8 cellular contexts compared by ENCODE assay signal in genomic region chr5:69331528-69332445, GRCh38. TPM values are rescaled to one million over a fixed set of nuclear protein-coding genes. Genes with fewer than 3 reads are reported as not detected.
DNase-seq lines count a peak whose midpoint lies in the region; TF ChIP-seq lines count a peak whose summit lies in the region.

No MANE protein-coding gene starts in this region.

- H3K9me3 ChIP-seq in OCI-LY7 (ENCODE audit: low read length) (no peaks in the 10 kb centered on the region), endodermal cell (ENCODE audit: control insufficient read depth, low read length) (no peaks in the 10 kb centered on the region), neuron (ENCODE audit: low read length) (no peaks in the 10 kb centered on the region)

- no peaks in the 10 kb centered on the region for H4K20me1 ChIP-seq in OCI-LY7 (ENCODE audit: insufficient read depth, low read length)

- H3K79me2 ChIP-seq in OCI-LY7 (ENCODE audit: insufficient read depth, low read depth, low read length): no peaks in the 10 kb centered on the region

- intact Hi-C loops in OCI-LY7 (cut with micrococcal nuclease; ENCODE audit: unreplicated experiment): loop anchor here (1.0 to 5.0 kb wide), 3 partner anchors 64 to 238 kb away; partner anchors contain the start of gene CCNB1

- peak overlapping the region; percentile 74 for H3K27ac Mint-ChIP-seq in endodermal cell

- BruUV-seq in OCI-LY7 (replicated peaks; lab: Mats Ljungman, UMichigan): TSS peak; percentile 81

- WGBS in endodermal cell (ENCODE audit: insufficient coverage in 1 of 2, insufficient read length in 1 of 2), 2 experiments: 80 to 82% methylated on average over 11 of the region's 11 CpGs

- H3K36me3 Mint-ChIP-seq in endodermal cell (ENCODE audit: low read depth): peaks cover 2% of the 10 kb centered on the region

- peak overlapping the region; percentile 63 for H3K4me2 ChIP-seq in OCI-LY7 (ENCODE audit: low read length)

- H3K4me1 ChIP-seq in OCI-LY7 (ENCODE audit: insufficient read depth, low read length, poor library complexity, severe bottlenecking) (peaks cover 16% of the 10 kb centered on the region), endodermal cell (ENCODE audit: control insufficient read depth, insufficient read depth, low read length) (peaks cover 5% of the 10 kb centered on the region), neuron (ENCODE audit: insufficient read depth, low read length) (no peaks in the 10 kb centered on the region)

- peaks cover 12% of the 10 kb centered on the region for H3K4me1 Mint-ChIP-seq in endodermal cell

- peaks cover 12% of the 10 kb centered on the region for H3K27me3 Mint-ChIP-seq in endodermal cell (ENCODE audit: insufficient read depth)

- H3K9me3 Mint-ChIP-seq in endodermal cell: peaks cover 3% of the 10 kb centered on the region

- H3K27ac ChIP-seq in OCI-LY7 (ENCODE audit: low read depth, low read length, poor library complexity, severe bottlenecking): no peak overlapping the region
- no peak overlapping the region for H3K27ac ChIP-seq in endodermal cell (ENCODE audit: low read depth, low read length)

- H3K27me3 ChIP-seq in endodermal cell (ENCODE audit: control insufficient read depth, insufficient read depth, low read length, poor library complexity, severe bottlenecking): peaks cover 4% of the 10 kb centered on the region
- H3K27me3 ChIP-seq in neuron (ENCODE audit: insufficient read depth, low read length): no peaks in the 10 kb centered on the region

- peak overlapping the region; percentile 58 for H3K4me3 Mint-ChIP-seq in endodermal cell

- H3K4me3 ChIP-seq in OCI-LY7 (ENCODE audit: low read depth, low read length, poor library complexity, severe bottlenecking) (peak overlapping the region; percentile 69), endodermal cell (ENCODE audit: low read length) (peak overlapping the region; percentile 77), neuron (ENCODE audit: low read length) (no peak overlapping the region)

- DNase-seq in DMS 273 (lab: John Stamatoyannopoulos, UW; ENCODE audit: unreplicated experiment) (peak; percentile 13), DMS 273 treated with DMSO at 0.1 percent for 48 hours (lab: John Stamatoyannopoulos, UW) (no peak), OCI-LY7 (ENCODE audit: low spot score) (peak; percentile 21), endodermal cell (no peak), SHP77 treated with DMSO at 0.1 percent for 48 hours (lab: John Stamatoyannopoulos, UW) (no peak), cerebellar nuclear complex (lab: John Stamatoyannopoulos, UW) (no peak), HK-2 (ENCODE audit: unreplicated experiment) (no peak)

- H2AFZ ChIP-seq in OCI-LY7 (ENCODE audit: low read length): peak overlapping the region; percentile 76
- H2AFZ ChIP-seq in neuron (ENCODE audit: low read depth, low read length): peak overlapping the region; percentile 26

- peak overlapping the region; percentile 48 for H3K9ac ChIP-seq in endodermal cell (ENCODE audit: extremely low read depth, low read length, poor library complexity, severe bottlenecking)

- H3K36me3 ChIP-seq in OCI-LY7 (ENCODE audit: insufficient read depth, low read length) (no peaks in the 10 kb centered on the region), endodermal cell (ENCODE audit: control insufficient read depth, insufficient read depth, low read length) (no peaks in the 10 kb centered on the region), neuron (ENCODE audit: insufficient read depth, low read length) (no peaks in the 10 kb centered on the region)

- H3K9me2 ChIP-seq in OCI-LY7 (ENCODE audit: insufficient read depth, low read length): no peaks in the 10 kb centered on the region

- TF ChIP-seq CTCF in OCI-LY7 (conservative IDR thresholded peaks at IDR 0.05; ENCODE audit: low read length) (0 out of 2 replicates have a peak, but pooled peaks have one; percentile 13), endodermal cell (conservative IDR thresholded peaks at IDR 0.05) (no peak)

- CTCF ChIA-PET in OCI-LY7 (lab: Charles Lee; ENCODE audit: unreplicated experiment): no interaction called here

- POLR2A ChIA-PET in OCI-LY7 (lab: Charles Lee): interaction anchor here (1.2 kb wide), 1 partner anchor 65 kb away, joined by 6 read pairs; no protein-coding TSS in a partner anchor

RNA-seq across cellular contexts. Expression of gene CCDC125, which starts 0.8 kb away (rescaled TPM):
- total RNA-seq in OCI-LY7 (2014; rRNA removed; shearing (Covaris generic)): 3.8 and 4.8 TPM in 2 replicates
- total RNA-seq in OCI-LY7 (2022) (8.5 and 10.0 TPM in 2 replicates), endodermal cell (1 to 10 TPM in 1 of 2 donors, under 1 TPM in 1; 0.38 to 7.3 TPM)
- 4.6 TPM for polyA plus RNA-seq in endodermal cell (2013, experiment 1 of 2)
- polyA plus RNA-seq in endodermal cell (2013, experiment 2 of 2): 5.3 TPM

RNA-seq across cellular contexts. Expression of gene AK6, which starts 37.5 kb away (rescaled TPM):
- 54.9 and 91.8 TPM in 2 replicates for total RNA-seq in OCI-LY7 (2014; rRNA removed; shearing (Covaris generic))
- total RNA-seq in OCI-LY7 (2022) (85.4 and 85.7 TPM in 2 replicates), endodermal cell (10 to 100 TPM; 32.6 to 54.2 TPM)
- polyA plus RNA-seq in endodermal cell (2013, experiment 1 of 2): 49.8 TPM
- polyA plus RNA-seq in endodermal cell (2013, experiment 2 of 2): 45.9 TPM

RNA-seq across cellular contexts. Expression of gene TAF9, which starts 37.5 kb away (rescaled TPM):
- 113 TPM in 2 replicates for total RNA-seq in OCI-LY7 (2014; rRNA removed; shearing (Covaris generic))
- total RNA-seq in OCI-LY7 (2022): 101 and 126 TPM in 2 replicates
- 10 to 100 TPM; 69.5 to 74.3 TPM for total RNA-seq in endodermal cell
- 72.4 TPM for polyA plus RNA-seq in endodermal cell (2013, experiment 1 of 2)
- polyA plus RNA-seq in endodermal cell (2013, experiment 2 of 2): 67.6 TPM

RNA-seq across cellular contexts. Expression of gene RAD17, which starts 37.8 kb away (rescaled TPM):
- total RNA-seq in OCI-LY7 (2014; rRNA removed; shearing (Covaris generic)): 41.6 and 64.1 TPM in 2 replicates
- total RNA-seq in OCI-LY7 (2022): 79.1 and 96.8 TPM in 2 replicates
- 10 to 100 TPM; 30.1 to 40.0 TPM for total RNA-seq in endodermal cell
- 38.8 TPM for polyA plus RNA-seq in endodermal cell (2013, experiment 1 of 2)
- 35.3 TPM for polyA plus RNA-seq in endodermal cell (2013, experiment 2 of 2)

Comparison
In these comparisons a context has a peak if more than half of its experiments do, and no peak if none do; other contexts are left out.
1. DNase-seq: peak in DMS 273 (single experiment) and OCI-LY7 (single experiment); none in DMS 273 treated with DMSO at 0.1 percent for 48 hours (single experiment), endodermal cell (single experiment), SHP77 treated with DMSO at 0.1 percent for 48 hours (single experiment), cerebellar nuclear complex (0 of 2) and HK-2 (single experiment).